ENCODE assay signal across 8 cellular contexts in the genomic region with DNA sequence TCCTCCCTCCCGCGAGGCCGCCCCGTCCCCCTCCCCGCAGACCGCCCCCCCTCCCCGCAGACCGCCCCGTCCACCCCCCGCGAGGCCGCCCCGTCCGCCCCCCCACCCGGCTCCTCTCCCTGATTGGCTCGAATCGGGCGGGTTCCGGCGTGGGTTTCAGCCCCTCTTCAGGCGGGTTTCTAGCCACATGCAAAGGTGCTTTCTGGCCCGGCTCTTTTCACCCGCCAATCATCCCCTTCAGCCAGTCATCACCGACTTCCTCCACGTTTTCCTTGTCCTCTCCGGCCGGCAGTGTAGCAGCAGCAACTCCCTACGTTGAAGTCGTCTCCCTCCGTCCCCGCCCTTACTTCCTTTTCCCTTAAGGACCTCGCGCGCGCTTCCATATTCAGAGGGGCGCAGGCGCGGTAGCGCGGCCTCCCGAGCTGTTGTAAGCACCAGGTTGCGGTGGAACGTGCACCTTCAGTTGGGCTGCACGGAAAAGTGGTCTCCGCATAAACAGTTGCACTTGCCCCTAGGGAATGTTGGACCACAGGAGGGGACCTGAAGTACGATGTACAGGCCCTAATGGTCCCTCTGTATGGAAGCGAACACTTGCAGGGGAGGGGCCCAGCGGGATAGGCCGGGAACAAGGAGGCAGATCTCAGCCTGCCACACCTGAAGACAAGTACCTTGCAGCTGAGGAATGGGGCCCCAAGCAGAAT. TPM values are rescaled to one million over a fixed set of nuclear protein-coding genes. Genes with fewer than 3 reads are reported as not detected.
DNase-seq lines count a peak whose midpoint lies in the region; ATAC-seq lines count a peak whose summit lies in the region.

No MANE protein-coding gene starts in this region.

- peak overlapping the region; percentile 86 to 89 for H3K4me3 Mint-ChIP-seq in effector memory CD8-positive, alpha-beta T cell
- H3K4me3 Mint-ChIP-seq in memory B cell: peak overlapping the region; percentile 96

- peak overlapping the region; percentile 36 to 91 for H3K27ac Mint-ChIP-seq in effector memory CD8-positive, alpha-beta T cell
- H3K27ac Mint-ChIP-seq in memory B cell: peak overlapping the region; percentile 94

- H3K4me1 Mint-ChIP-seq in effector memory CD8-positive, alpha-beta T cell (ENCODE audit: low read depth in 2 of 2): peaks cover 8 to 15% of the 10 kb centered on the region in 2 donors
- H3K4me1 Mint-ChIP-seq in memory B cell: peaks cover 22% of the 10 kb centered on the region

- H3K27me3 Mint-ChIP-seq in effector memory CD8-positive, alpha-beta T cell: no peaks in the 10 kb centered on the region
- H3K27me3 Mint-ChIP-seq in memory B cell: no peaks in the 10 kb centered on the region

- DNase-seq in COLO829 (ENCODE audit: low spot score): peak; percentile 100
- DNase-seq in HT-29 (ENCODE audit: low spot score): peak; percentile 86
- peak; percentile 96 for DNase-seq in NK-92 treated with Interleukin-12 subunit alpha and Interleukin-12 subunit beta, amount 100 ng/mL, for 24 hours (lab: John Stamatoyannopoulos, UW)
- DNase-seq in activated CD8-positive, alpha-beta memory T cell treated with anti-CD3 and anti-CD28 coated beads for 4 hours (ENCODE audit: low read depth in 2 of 2): peak; percentile 70 to 73
- peak; percentile 74 to 76 (median 75) for DNase-seq in effector memory CD8-positive, alpha-beta T cell
- DNase-seq in memory B cell (ENCODE audit: low spot score in 2 of 2): peak; percentile 67
- DNase-seq in stimulated activated CD8-positive, alpha-beta memory T cell treated with anti-CD3 and anti-CD28 coated beads, Interleukin-12 subunit alpha, Interleukin-12 subunit beta, amount 100 ng/mL, for 1 hour (ENCODE audit: low read depth): peak; percentile 71

- peaks cover 19% of the 10 kb centered on the region for H3K36me3 Mint-ChIP-seq in effector memory CD8-positive, alpha-beta T cell (ENCODE audit: insufficient read depth)
- H3K36me3 Mint-ChIP-seq in memory B cell: peaks cover 5% of the 10 kb centered on the region

- peaks cover 4 to 7% of the 10 kb centered on the region in 2 donors for H3K9me3 Mint-ChIP-seq in effector memory CD8-positive, alpha-beta T cell
- H3K9me3 Mint-ChIP-seq in memory B cell: peaks cover 7% of the 10 kb centered on the region

- ATAC-seq in GM21360 (IDR thresholded peaks at IDR 0.05; ENCODE audit: unreplicated experiment) (peak; percentile 88), memory B cell (ENCODE audit: low read depth) (peak; percentile 84)
- ATAC-seq in effector memory CD8-positive, alpha-beta T cell (replicated peaks): peak; percentile 84

RNA-seq across cellular contexts. Expression of a gene that starts 44.6 kb away (rescaled TPM):
- total RNA-seq in HT-29 (2014; rRNA removed; shearing (Covaris generic)): 0.03 TPM in 1 of 2 replicates, not detected in the other

RNA-seq across cellular contexts. Expression of a gene that starts 49.4 kb away (rescaled TPM):
- total RNA-seq in HT-29 (2014; rRNA removed; shearing (Covaris generic)): 38.5 and 46.8 TPM in 2 replicates

Comparison
In these comparisons a context has a peak if more than half of its experiments do, and no peak if none do; other contexts are left out.
1. Peak in every context shown above with its lines: DNase-seq and ATAC-seq.